Comparison of ENCODE assay signal across 10 cellular contexts in genomic region chr2:85215074-85216050, GRCh38.
DNase-seq lines count a peak whose midpoint lies in the region; ATAC-seq, FAIRE-seq and TF ChIP-seq lines count a peak whose summit lies in the region.
"Had no signal": no experiment of that assay in that cellular context is flagged by ENCODE, and none has a peak within 500 bp of the region (broad histone marks: within the 10 kb centered on the region; RNA-seq: fewer than 3 reads in every experiment).

No MANE protein-coding gene starts in this region.

- TF ChIP-seq CTCF in WERI-Rb-1 (IDR thresholded peaks at IDR 0.05; ENCODE audit: low read depth, low read length): no peak

- peak overlapping the region; percentile 33 for H3K27ac ChIP-seq in adipose tissue (ENCODE audit: low read depth, low read length)
- peak overlapping the region; percentile 34 for H3K27ac ChIP-seq in temporal lobe (ENCODE audit: low read depth, low read length)
- H3K27ac ChIP-seq in WERI-Rb-1: no peak overlapping the region

- H3K9me3 ChIP-seq in iPS-18c (ENCODE audit: control insufficient read depth, insufficient read depth, low read length) (no peaks in the 10 kb centered on the region), WERI-Rb-1 (ENCODE audit: severe bottlenecking) (no peaks in the 10 kb centered on the region)

- no peak for DNase-seq in HTR-8/SVneo (ENCODE audit: insufficient read length, low spot score)
- no peak for DNase-seq in WERI-Rb-1
- DNase-seq in OCI-M2 (lab: John Stamatoyannopoulos, UW; ENCODE audit: unreplicated experiment): no peak

- H3K4me3 ChIP-seq in iPS-18c (ENCODE audit: insufficient read depth, low read depth, low read length) (peak overlapping the region; percentile 26; the same call in 1 of the 2 replicates), WERI-Rb-1 (ENCODE audit: low read depth, low read length) (no peak overlapping the region)
- H3K4me3 ChIP-seq: lung had no signal

- FAIRE-seq in HTR-8/SVneo (lab: Jason Lieb, UNC): peak; percentile 54

- no peaks in the 10 kb centered on the region for H3K27me3 ChIP-seq in WERI-Rb-1 (ENCODE audit: insufficient read depth, low read depth, severe bottlenecking)

- no peak for ATAC-seq in GM19035 (IDR thresholded peaks at IDR 0.05; ENCODE audit: unreplicated experiment)
- no peak for ATAC-seq in GM18505 (IDR thresholded peaks at IDR 0.05; ENCODE audit: unreplicated experiment)
- ATAC-seq: Panc1 had no signal

- TF ChIP-seq POLR2A in GM18505 (IDR thresholded peaks at IDR 0.05; ENCODE audit: borderline replicate concordance, extremely low read depth, insufficient read depth, insufficient read length): no peak

- WGBS in adipose tissue, 3 donors: 56 to 64% (median 57%) methylated on average over 20 of the region's 20 CpGs

- H3K36me3 ChIP-seq in WERI-Rb-1: no peaks in the 10 kb centered on the region
